ENCODE assay signal across 20 cellular contexts in the genomic region with DNA sequence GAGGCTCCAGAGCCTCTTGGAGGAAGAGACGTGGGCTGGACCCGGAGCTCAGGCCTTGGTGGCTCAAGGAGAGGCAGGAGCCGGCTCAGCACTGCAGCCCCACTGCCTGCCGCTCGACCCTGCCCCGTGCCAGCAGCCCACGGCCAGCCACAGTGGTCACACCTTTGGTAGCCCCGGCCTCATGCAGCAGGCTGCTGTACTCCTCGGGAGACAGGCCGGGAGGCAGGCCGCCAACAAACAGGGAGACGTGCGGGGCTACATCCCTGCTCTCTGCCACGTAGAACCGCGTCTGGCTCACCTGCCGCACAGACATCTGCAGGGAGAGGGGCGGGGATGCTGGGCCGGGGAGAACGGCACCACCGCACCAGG. TPM values are rescaled to one million over a fixed set of nuclear protein-coding genes. Genes with fewer than 3 reads are reported as not detected.
DNase-seq lines count a peak whose midpoint lies in the region; ATAC-seq and TF ChIP-seq lines count a peak whose summit lies in the region.
"Had no signal": no experiment of that assay in that cellular context is flagged by ENCODE, and none has a peak within 500 bp of the region (broad histone marks: within the 10 kb centered on the region; RNA-seq: fewer than 3 reads in every experiment).

No MANE protein-coding gene starts in this region.

- no peaks in the 10 kb centered on the region for H3K36me3 Mint-ChIP-seq in GM23338 (ENCODE audit: low read depth)
- H3K36me3 Mint-ChIP-seq in chondrocyte (ENCODE audit: low read depth), result peaks cover 2% of the 10 kb centered on the region
- H3K36me3 Mint-ChIP-seq in progenitor cell of endocrine pancreas (ENCODE audit: insufficient read depth), result peaks cover 1% of the 10 kb centered on the region

- peak overlapping the region; percentile 8; the same call in 1 of the 2 replicates for H3K27ac ChIP-seq in 22Rv1
- no peak overlapping the region for H3K27ac ChIP-seq in GM23338 (ENCODE audit: low read depth)
- H3K27ac ChIP-seq in neuronal stem cell (replicated peaks; ENCODE audit: low read length), result no peak overlapping the region
- H3K27ac ChIP-seq: A549, BLaER1 had no signal

- H3K79me2 ChIP-seq in GM23338 (replicated peaks; ENCODE audit: insufficient read depth), result no peaks in the 10 kb centered on the region

- H4K20me1 ChIP-seq in GM23338 (replicated peaks; ENCODE audit: insufficient read depth), result no peaks in the 10 kb centered on the region

- H3K4me1 Mint-ChIP-seq in GM23338 (no peaks in the 10 kb centered on the region), chondrocyte (ENCODE audit: low read depth) (no peaks in the 10 kb centered on the region), progenitor cell of endocrine pancreas (ENCODE audit: low read depth) (no peaks in the 10 kb centered on the region)

- no peaks in the 10 kb centered on the region; the same call in 1 of the 2 replicates for H3F3A ChIP-seq in GM23338 (replicated peaks; ENCODE audit: low read depth)

- H3K9me3 Mint-ChIP-seq in GM23338, result no peaks in the 10 kb centered on the region
- no peaks in the 10 kb centered on the region for H3K9me3 Mint-ChIP-seq in chondrocyte (ENCODE audit: low read depth)
- H3K9me3 Mint-ChIP-seq in progenitor cell of endocrine pancreas (ENCODE audit: low read depth), result no peaks in the 10 kb centered on the region
- H3K9me3 Mint-ChIP-seq: CD14-positive monocyte had no signal

- H2BK5ac ChIP-seq in neuronal stem cell (ENCODE audit: low read length), result no peak overlapping the region

- H3K9me3 ChIP-seq in neuronal stem cell (replicated peaks in 1 of 2; ENCODE audit: control insufficient read depth in 2 of 2, insufficient read depth in 1 of 2, low read depth in 1 of 2, low read length in 2 of 2), result no peaks in the 10 kb centered on the region
- H3K9me3 ChIP-seq: A549, BLaER1 had no signal

- H2AK5ac ChIP-seq in neuronal stem cell (ENCODE audit: low read depth, low read length), result no peak overlapping the region

- no peak overlapping the region for H2BK12ac ChIP-seq in neuronal stem cell (ENCODE audit: low read length)

- no peak overlapping the region for H3K4ac ChIP-seq in neuronal stem cell (ENCODE audit: low read length)

- no peak overlapping the region for H4K91ac ChIP-seq in neuronal stem cell (ENCODE audit: low read depth, low read length, poor library complexity)

- H3K27me3 ChIP-seq in GM23338 (ENCODE audit: insufficient read depth) (peaks cover 10% of the 10 kb centered on the region; the same call in 1 of the 2 replicates), neuronal stem cell (ENCODE audit: control insufficient read depth in 3 of 3, insufficient read depth in 3 of 3, low read depth in 1 of 3, low read length in 3 of 3) (peaks cover 0 to 27% (median 10%) of the 10 kb centered on the region in 3 experiments)
- H3K27me3 ChIP-seq: BLaER1 had no signal

- no peak overlapping the region for H2BK120ac ChIP-seq in neuronal stem cell (ENCODE audit: low read depth, low read length)

- WGBS in neuronal stem cell (ENCODE audit: extremely low coverage in 2 of 2, insufficient read length in 2 of 2, insufficient replicate concordance in 1 of 2), 2 donors, result no CpG with 5 or more reads among the region's 21 CpGs

- H3K36me3 ChIP-seq in GM23338 (ENCODE audit: insufficient read depth) (no peaks in the 10 kb centered on the region), neuronal stem cell (replicated peaks in 1 of 2; ENCODE audit: control insufficient read depth in 2 of 2, insufficient read depth in 2 of 2, low read length in 2 of 2) (peaks cover 2 to 21% of the 10 kb centered on the region in 2 donors)

- H3K27me3 Mint-ChIP-seq in GM23338 (ENCODE audit: insufficient read depth, low read depth, poor library complexity) (peaks cover 17% of the 10 kb centered on the region), chondrocyte (ENCODE audit: low read depth) (no peaks in the 10 kb centered on the region), progenitor cell of endocrine pancreas (peaks cover 3% of the 10 kb centered on the region)
- H3K27me3 Mint-ChIP-seq: CD4-positive, alpha-beta memory T cell had no signal

- no peak overlapping the region for H3K18ac ChIP-seq in neuronal stem cell (ENCODE audit: low read length)

- H2AFZ ChIP-seq in GM23338 (no peak overlapping the region), neuronal stem cell (ENCODE audit: low read length) (no peak overlapping the region)

- H3K27ac Mint-ChIP-seq in GM23338 (no peak overlapping the region), chondrocyte (ENCODE audit: unreplicated experiment) (no peak overlapping the region), progenitor cell of endocrine pancreas (no peak overlapping the region)
- H3K27ac Mint-ChIP-seq: CD14-positive monocyte had no signal

- H3K4me3 Mint-ChIP-seq in GM23338 (peak overlapping the region; percentile 44; the same call in 2 of the 3 replicates), chondrocyte (ENCODE audit: unreplicated experiment) (no peak overlapping the region), progenitor cell of endocrine pancreas (ENCODE audit: low read depth) (no peak overlapping the region)
- H3K4me3 Mint-ChIP-seq: CD14-positive monocyte; CD4-positive, alpha-beta memory T cell had no signal

- no peaks in the 10 kb centered on the region for H3K4me1 ChIP-seq in GM23338 (ENCODE audit: insufficient read depth)
- H3K4me1 ChIP-seq in neuronal stem cell (ENCODE audit: control insufficient read depth in 2 of 2, insufficient read depth in 1 of 2, low read depth in 1 of 2, low read length in 2 of 2), result no peaks in the 10 kb centered on the region
- H3K4me1 ChIP-seq: A549 had no signal

- H3K4me3 ChIP-seq in GM23338, result no peak overlapping the region
- H3K4me3 ChIP-seq in neuronal stem cell (ENCODE audit: low read length in 2 of 2), result no peak overlapping the region
- H3K4me3 ChIP-seq: A549, BLaER1 had no signal

- ATAC-seq in GM23338, result no peak
- ATAC-seq: HCT116, HepG2 had no signal

- DNase-seq in GM23338 (ENCODE audit: low spot score) (no peak), chondrocyte (ENCODE audit: low spot score) (peak; percentile 88), neuronal stem cell (ENCODE audit: low spot score) (no peak), activated T-cell treated with anti-CD3 and anti-CD28 coated beads for 4 hours (no peak), 8988T (no peak), NCI-H1048 (lab: John Stamatoyannopoulos, UW) (no peak), progenitor cell of endocrine pancreas (ENCODE audit: low spot score, unreplicated experiment) (no peak)
- DNase-seq: AML-193; CD4-positive, alpha-beta memory T cell; DMS153; DMS79; GDM1; GOT3; H7 had no signal

- H2BK15ac ChIP-seq in neuronal stem cell (ENCODE audit: low read length), result no peak overlapping the region

- no peak overlapping the region for H3K4me2 ChIP-seq in GM23338
- H3K4me2 ChIP-seq in neuronal stem cell (ENCODE audit: insufficient read depth, low read length, poor library complexity, severe bottlenecking), result no peak overlapping the region
- H3K4me2 ChIP-seq: A549, BLaER1 had no signal

- H3K9me2 ChIP-seq in GM23338 (ENCODE audit: insufficient read depth), result no peaks in the 10 kb centered on the region

- H3K79me1 ChIP-seq in neuronal stem cell (ENCODE audit: low read depth, low read length), result peaks cover 3% of the 10 kb centered on the region

- TF ChIP-seq CTCF in 22Rv1 (IDR thresholded peaks at IDR 0.05) (no peak), GM23338 (conservative IDR thresholded peaks at IDR 0.05; ENCODE audit: low read depth in 2 of 2) (no peak), chondrocyte (IDR thresholded peaks at IDR 0.05) (no peak), progenitor cell of endocrine pancreas (IDR thresholded peaks at IDR 0.05; ENCODE audit: unreplicated experiment) (no peak)

- H3K9ac ChIP-seq in neuronal stem cell (ENCODE audit: low read depth, low read length, poor library complexity), result peak overlapping the region; percentile 4
- H3K9ac ChIP-seq: BLaER1 had no signal

- no peak overlapping the region for H3K14ac ChIP-seq in neuronal stem cell (ENCODE audit: low read length)

- H4K8ac ChIP-seq in neuronal stem cell (ENCODE audit: low read depth, low read length), result no peak overlapping the region

- H3K23ac ChIP-seq in neuronal stem cell (ENCODE audit: low read depth, low read length, poor library complexity), result no peak overlapping the region

TF ChIP-seq in GM23338, 12 proteins besides CTCF, POLR2A, EP300 and RAD21 (continues in another document):
- TF ChIP-seq CREB1 (CRISPR knock-in tag; IDR thresholded peaks at IDR 0.05; ENCODE audit: low read depth), result no peak
- TF ChIP-seq NANOG (IDR thresholded peaks at IDR 0.05; ENCODE audit: borderline replicate concordance), result no peak
- no peak for TF ChIP-seq EZH2phosphoT487 (IDR thresholded peaks at IDR 0.05; ENCODE audit: unreplicated experiment)
- TF ChIP-seq EZH2 (IDR thresholded peaks at IDR 0.05; ENCODE audit: low read depth, unreplicated experiment), result no peak

RNA-seq across cellular contexts. Expression of gene DGKQ, which starts 7.6 kb away (rescaled TPM):
- 18.6 and 22.4 TPM in 2 replicates for total RNA-seq in GM23338 (2014; rRNA removed; shearing (Covaris generic))
- polyA plus RNA-seq in GM23338 (2016; fragmentation: Nextera tagmentation; extraction: Ambion mirVana), result 3.4 and 4.0 TPM in 2 replicates
- 15.4 to 18.6 TPM (median 17.2 TPM) in 3 replicates for total RNA-seq in chondrocyte
- polyA plus RNA-seq in neuronal stem cell (2013, experiment 1 of 2), result 5.4 TPM
- polyA plus RNA-seq in neuronal stem cell (2013, experiment 2 of 2), result 5.2 TPM
- 21.6 and 24.9 TPM in 2 replicates for total RNA-seq in progenitor cell of endocrine pancreas

RNA-seq across cellular contexts. Expression of gene IDUA, which starts 21.1 kb away (rescaled TPM):
- total RNA-seq in GM23338 (2014; rRNA removed; shearing (Covaris generic)), result 0.62 and 6.1 TPM in 2 replicates
- 0.80 and 1.3 TPM in 2 replicates for polyA plus RNA-seq in GM23338 (2016; fragmentation: Nextera tagmentation; extraction: Ambion mirVana)
- total RNA-seq in chondrocyte, result 42.6 to 53.0 TPM (median 46.0 TPM) in 3 replicates
- 6.9 TPM for polyA plus RNA-seq in neuronal stem cell (2013, experiment 1 of 2)
- 5.7 TPM for polyA plus RNA-seq in neuronal stem cell (2013, experiment 2 of 2)
- total RNA-seq in progenitor cell of endocrine pancreas, result 79.4 and 87.0 TPM in 2 replicates

RNA-seq across cellular contexts. Expression of gene SLC26A1, which starts 27.5 kb away (rescaled TPM):
- total RNA-seq in GM23338 (2014; rRNA removed; shearing (Covaris generic)), result 0.10 and 0.16 TPM in 2 replicates
- 0.07 and 0.27 TPM in 2 replicates for polyA plus RNA-seq in GM23338 (2016; fragmentation: Nextera tagmentation; extraction: Ambion mirVana)
- total RNA-seq in chondrocyte (0.72 to 1.6 TPM (median 0.75 TPM) in 3 replicates), progenitor cell of endocrine pancreas (2.6 and 3.3 TPM in 2 replicates)
- polyA plus RNA-seq in neuronal stem cell (2013, experiment 1 of 2), result 0.13 TPM
- polyA plus RNA-seq in neuronal stem cell (2013, experiment 2 of 2), result 0.15 TPM

RNA-seq across cellular contexts. Expression of gene TMEM175, which starts 33.5 kb away (rescaled TPM):
- 4.2 and 11.4 TPM in 2 replicates for total RNA-seq in GM23338 (2014; rRNA removed; shearing (Covaris generic))
- polyA plus RNA-seq in GM23338 (2016; fragmentation: Nextera tagmentation; extraction: Ambion mirVana), result 6.5 and 8.0 TPM in 2 replicates
- total RNA-seq in chondrocyte (25.5 to 47.5 TPM (median 26.1 TPM) in 3 replicates), progenitor cell of endocrine pancreas (29.1 and 30.6 TPM in 2 replicates)
- 8.0 TPM for polyA plus RNA-seq in neuronal stem cell (2013, experiment 1 of 2)
- 7.7 TPM for polyA plus RNA-seq in neuronal stem cell (2013, experiment 2 of 2)

RNA-seq across cellular contexts. Expression of gene GAK, which starts 33.6 kb away (rescaled TPM):
- 88.6 and 124 TPM in 2 replicates for total RNA-seq in GM23338 (2014; rRNA removed; shearing (Covaris generic))
- polyA plus RNA-seq in GM23338 (2016; fragmentation: Nextera tagmentation; extraction: Ambion mirVana), result 47.9 and 48.5 TPM in 2 replicates
- 61.4 to 85.7 TPM (median 69.2 TPM) in 3 replicates for total RNA-seq in chondrocyte
- 35.3 TPM for polyA plus RNA-seq in neuronal stem cell (2013, experiment 1 of 2)
- 34.3 TPM for polyA plus RNA-seq in neuronal stem cell (2013, experiment 2 of 2)
- 116 and 119 TPM in 2 replicates for total RNA-seq in progenitor cell of endocrine pancreas
